ENCODE assay signal across 26 cellular contexts in genomic region chr12:132677492-132677891, GRCh38. TPM values are rescaled to one million over a fixed set of nuclear protein-coding genes. Genes with fewer than 3 reads are reported as not detected.
DNase-seq lines count a peak whose midpoint lies in the region; ATAC-seq and TF ChIP-seq lines count a peak whose summit lies in the region.
"Had no signal": no experiment of that assay in that cellular context is flagged by ENCODE, and none has a peak within 500 bp of the region (broad histone marks: within the 10 kb centered on the region; RNA-seq: fewer than 3 reads in every experiment).

No MANE protein-coding gene starts in this region.

- H3K9me3 ChIP-seq in HEK293 (ENCODE audit: control insufficient read depth, insufficient read depth, low read depth, low read length): no peaks in the 10 kb centered on the region
- no peaks in the 10 kb centered on the region for H3K9me3 ChIP-seq in sigmoid colon
- H3K9me3 ChIP-seq: BE2C, BLaER1 had no signal

- intact Hi-C loops in sigmoid colon (cut with DNase I): no loop called here

- H3K4me3 ChIP-seq in HEK293 (ENCODE audit: low read depth, low read length): no peak overlapping the region
- H3K4me3 ChIP-seq in sigmoid colon: no peak overlapping the region
- H3K4me3 ChIP-seq: BLaER1, GM12878 had no signal

- H3K27ac ChIP-seq in HEK293 (ENCODE audit: extremely low read depth, low read depth, low read length): no peak overlapping the region
- no peak overlapping the region for H3K27ac ChIP-seq in sigmoid colon
- H3K27ac ChIP-seq in foreskin keratinocyte: no peak overlapping the region
- H3K27ac ChIP-seq: BLaER1 had no signal

- POLR2A ChIA-PET in HEK293 (lab: Yijun Ruan, JAX): no interaction called here

- no peak for TF ChIP-seq CTCF in HEK293 (tag by site-specific recombination; IDR thresholded peaks at IDR 0.05)
- no peak for TF ChIP-seq CTCF in sigmoid colon (IDR thresholded peaks at IDR 0.05)
- TF ChIP-seq CTCF in foreskin keratinocyte (conservative IDR thresholded peaks at IDR 0.05): no peak

- H3K36me3 ChIP-seq in HEK293 (ENCODE audit: control insufficient read depth in 2 of 2, insufficient read depth in 1 of 2, low read length in 2 of 2) (peaks cover 50 to 86% of the 10 kb centered on the region in 2 experiments), sigmoid colon (peaks cover 3 to 71% (median 25%) of the 10 kb centered on the region in 4 donors)

- no peak for TF ChIP-seq EP300 in sigmoid colon (IDR thresholded peaks at IDR 0.05)

- no peak for ATAC-seq in foreskin keratinocyte
- ATAC-seq: GM12878 had no signal

- CTCF ChIA-PET in HEK293 (lab: Yijun Ruan, JAX): interaction anchor here (0.6 kb wide), 1 partner anchor 244 kb away, joined by 3 read pairs; no protein-coding TSS in a partner anchor

- no peaks in the 10 kb centered on the region for H3K4me1 ChIP-seq in HEK293 (ENCODE audit: control insufficient read depth, insufficient read depth, low read length)
- H3K4me1 ChIP-seq in sigmoid colon: no peaks in the 10 kb centered on the region
- H3K4me1 ChIP-seq in foreskin keratinocyte: no peaks in the 10 kb centered on the region
- H3K4me1 ChIP-seq: BE2C had no signal

- DNase-seq in sigmoid colon: peak; percentile 17
- DNase-seq in GM19238 (ENCODE audit: insufficient read length, low spot score): no peak
- no peak for DNase-seq in foreskin keratinocyte
- no peak for DNase-seq in epidermal melanocyte (ENCODE audit: insufficient read length, low spot score)
- DNase-seq: 8988T; ACHN; BE2C; C1 segment of cervical spinal cord; CD4-positive, alpha-beta memory T cell; CD4-positive, CD25-positive, alpha-beta regulatory T cell; CD8-positive, alpha-beta memory T cell; COR-L47; DMS 273 treated with DMSO at 0.1 percent for 48 hours; DMS153; DMS53; DMS79; DND-41; EL; GDM1 had no signal

- 83 to 90% methylated on average over 9 of the region's 9 CpGs for WGBS in sigmoid colon, 2 donors

- no peak for TF ChIP-seq POLR2A in sigmoid colon (IDR thresholded peaks at IDR 0.05)

- H3K27me3 ChIP-seq in sigmoid colon (no peaks in the 10 kb centered on the region), foreskin keratinocyte (no peaks in the 10 kb centered on the region)
- H3K27me3 ChIP-seq: BE2C, BLaER1 had no signal

TF ChIP-seq in HEK293, 187 proteins besides CTCF, POLR2A, EP300 and RAD21:
- no peak for TF ChIP-seq ZNF791 (tag by site-specific recombination; IDR thresholded peaks at IDR 0.05)
- TF ChIP-seq ZNF510 (tag by site-specific recombination; IDR thresholded peaks at IDR 0.05; ENCODE audit: insufficient replicate concordance): peak; percentile 93
- TF ChIP-seq ZNF175 (tag by site-specific recombination; IDR thresholded peaks at IDR 0.05): no peak

RNA-seq across cellular contexts. Expression of gene POLE, which starts 9.7 kb away (rescaled TPM):
- total RNA-seq in sigmoid colon: 10 to 100 TPM; 12.5 to 37.4 (median 34.0) TPM
- polyA plus RNA-seq in sigmoid colon: 10 to 100 TPM; 11.1 to 33.5 (median 15.6) TPM
- total RNA-seq in foreskin keratinocyte: 39.5 and 44.3 TPM in 2 replicates
- 30.5 and 33.6 TPM in 2 replicates for polyA plus RNA-seq in foreskin keratinocyte

RNA-seq across cellular contexts. Expression of gene PXMP2, which starts 9.9 kb away (rescaled TPM):
- total RNA-seq in sigmoid colon (10 to 100 TPM; 19.4 to 46.4 (median 42.8) TPM), foreskin keratinocyte (25.4 and 31.5 TPM in 2 replicates)
- polyA plus RNA-seq in sigmoid colon (100 to 1,000 TPM in 1 of 3 donors, 10 to 100 TPM in 2; 41.6 to 127 (median 85.9) TPM), foreskin keratinocyte (35.0 and 44.2 TPM in 2 replicates)

RNA-seq across cellular contexts. Expression of gene PGAM5, which starts 33.1 kb away (rescaled TPM):
- total RNA-seq in sigmoid colon (10 to 100 TPM; 19.7 to 24.6 (median 23.7) TPM), foreskin keratinocyte (63.1 and 68.7 TPM in 2 replicates)
- polyA plus RNA-seq in sigmoid colon (10 to 100 TPM in 2 of 3 donors, 1 to 10 TPM in 1; 9.6 to 37.1 (median 19.9) TPM), foreskin keratinocyte (43.1 and 49.4 TPM in 2 replicates)

RNA-seq across cellular contexts. Expression of gene P2RX2, which starts 58.9 kb away (rescaled TPM):
- 1 to 10 TPM in 1 of 4 donors, under 1 TPM in 2, not detected in 1; 0.16 to 1.4 (median 0.36) TPM for total RNA-seq in sigmoid colon
- polyA plus RNA-seq in sigmoid colon: under 1 TPM in 2 of 3 donors, not detected in 1; 0.36 to 0.60 TPM
- total RNA-seq in foreskin keratinocyte: not detected in 2 replicates
- polyA plus RNA-seq in foreskin keratinocyte: not detected in 2 replicates
- total RNA-seq: A673; CD4-positive, alpha-beta memory T cell; CD4-positive, CD25-positive, alpha-beta regulatory T cell; CD8-positive, alpha-beta memory T cell; Daoy; GM12878 had no signal
- polyA plus RNA-seq: AG04450; CD14-positive monocyte; CD4-positive, alpha-beta memory T cell; CD4-positive, CD25-positive, alpha-beta regulatory T cell; CD8-positive, alpha-beta memory T cell; GM12878 had no signal
